In genomic region chr6:139323511-139324445, GRCh38 we compare ENCODE assay signal across 9 cellular contexts. TPM values are rescaled to one million over a fixed set of nuclear protein-coding genes. Genes with fewer than 3 reads are reported as not detected.
DNase-seq lines count a peak whose midpoint lies in the region; ATAC-seq and TF ChIP-seq lines count a peak whose summit lies in the region.
"Had no signal": no experiment of that assay in that cellular context is flagged by ENCODE, and none has a peak within 500 bp of the region (broad histone marks: within the 10 kb centered on the region; RNA-seq: fewer than 3 reads in every experiment).

No MANE protein-coding gene starts in this region.

- TF ChIP-seq CTCF in RWPE2 (IDR thresholded peaks at IDR 0.05; ENCODE audit: poor library complexity, severe bottlenecking) (no peak), uterus (IDR thresholded peaks at IDR 0.05) (no peak)

- no peaks in the 10 kb centered on the region for H3K27me3 ChIP-seq in RWPE2 (ENCODE audit: insufficient read depth, poor library complexity, severe bottlenecking)
- no peaks in the 10 kb centered on the region for H3K27me3 ChIP-seq in rectal smooth muscle tissue (ENCODE audit: control insufficient read depth, insufficient read depth, low read length)
- H3K27me3 ChIP-seq in uterus: no peaks in the 10 kb centered on the region

- H3K4me1 Mint-ChIP-seq in activated T-helper 17 cell treated with anti-CD3 and anti-CD28 coated beads, Interleukin-2, amount 50 U/mL, for 72 hours: peaks cover 28% of the 10 kb centered on the region

- H3K27me3 Mint-ChIP-seq in activated T-helper 17 cell treated with anti-CD3 and anti-CD28 coated beads, Interleukin-2, amount 50 U/mL, for 72 hours: no peaks in the 10 kb centered on the region

- H3K9me3 ChIP-seq in RWPE2 (ENCODE audit: severe bottlenecking) (no peaks in the 10 kb centered on the region), uterus (no peaks in the 10 kb centered on the region)

- H3K9ac ChIP-seq in rectal smooth muscle tissue (ENCODE audit: low read length): no peak overlapping the region

- H3K9me3 Mint-ChIP-seq in activated T-helper 17 cell treated with anti-CD3 and anti-CD28 coated beads, Interleukin-2, amount 50 U/mL, for 72 hours: peaks cover 11% of the 10 kb centered on the region

- peak overlapping the region; percentile 96 for H3K27ac Mint-ChIP-seq in activated T-helper 17 cell treated with anti-CD3 and anti-CD28 coated beads, Interleukin-2, amount 50 U/mL, for 72 hours

- H3K27ac ChIP-seq in RWPE2 (ENCODE audit: poor library complexity, severe bottlenecking) (no peak overlapping the region), rectal smooth muscle tissue (ENCODE audit: low read depth, low read length) (peak overlapping the region; percentile 14), uterus (peak overlapping the region in 1 of 2 donors; percentile 27)
- H3K27ac ChIP-seq: SK-N-MC had no signal

- H3K4me1 ChIP-seq in RWPE2 (ENCODE audit: insufficient read depth, poor library complexity, severe bottlenecking) (peaks cover 5% of the 10 kb centered on the region), rectal smooth muscle tissue (ENCODE audit: control insufficient read depth, insufficient read depth, low read length) (no peaks in the 10 kb centered on the region), uterus (no peaks in the 10 kb centered on the region)

- no peaks in the 10 kb centered on the region for H3K36me3 Mint-ChIP-seq in activated T-helper 17 cell treated with anti-CD3 and anti-CD28 coated beads, Interleukin-2, amount 50 U/mL, for 72 hours (ENCODE audit: low read depth)

- intact Hi-C loops in head of caudate nucleus (cut with DNase I): no loop called here
- intact Hi-C loops in uterus (cut with DNase I; ENCODE audit: low total_unique reads): no loop called here

- DNase-seq in GM04504 (ENCODE audit: low read depth) (peak; percentile 47), RWPE2 (ENCODE audit: low spot score) (no peak), head of caudate nucleus (peak in 30 of 42 donors; percentile 7 to 59 (median 20)), uterus (peak; percentile 52 to 67)

- TF ChIP-seq POLR2A in uterus (IDR thresholded peaks at IDR 0.05): no peak

- H3K4me3 ChIP-seq in RWPE2 (ENCODE audit: severe bottlenecking) (no peak overlapping the region), rectal smooth muscle tissue (ENCODE audit: low read length) (peak overlapping the region; percentile 50), uterus (no peak overlapping the region)
- H3K4me3 ChIP-seq: SK-N-MC had no signal

- ATAC-seq in HG02759 (IDR thresholded peaks at IDR 0.05; ENCODE audit: unreplicated experiment): peak; percentile 38
- ATAC-seq in RWPE2 (ENCODE audit: low read depth): peak; percentile 36; the same call in 1 of the 3 replicates
- peak; percentile 90 for ATAC-seq in activated T-helper 17 cell treated with anti-CD3 and anti-CD28 coated beads, Interleukin-2, amount 50 U/mL, for 72 hours (replicated peaks)
- ATAC-seq in HG02571 (IDR thresholded peaks at IDR 0.05; ENCODE audit: unreplicated experiment): no peak

- peak overlapping the region; percentile 77 for H3K4me3 Mint-ChIP-seq in activated T-helper 17 cell treated with anti-CD3 and anti-CD28 coated beads, Interleukin-2, amount 50 U/mL, for 72 hours

- H3K36me3 ChIP-seq in RWPE2 (ENCODE audit: low read depth) (no peaks in the 10 kb centered on the region), rectal smooth muscle tissue (ENCODE audit: control insufficient read depth, insufficient read depth, low read length) (no peaks in the 10 kb centered on the region), uterus (no peaks in the 10 kb centered on the region)

RNA-seq across cellular contexts. Expression of gene TXLNB, which starts 32.0 kb away (rescaled TPM):
- under 1 TPM; 0.24 to 0.37 TPM for total RNA-seq in activated T-helper 17 cell treated with anti-CD3 and anti-CD28 coated beads, Interleukin-2, amount 50 U/mL, for 72 hours
- total RNA-seq in uterus: 1 to 10 TPM in 3 of 4 donors, under 1 TPM in 1; 0.26 to 2.5 (median 1.9) TPM

RNA-seq across cellular contexts. Expression of gene CITED2, which starts 50.7 kb away (rescaled TPM):
- 10 to 100 TPM; 60.9 to 99.4 TPM for total RNA-seq in activated T-helper 17 cell treated with anti-CD3 and anti-CD28 coated beads, Interleukin-2, amount 50 U/mL, for 72 hours
- total RNA-seq in uterus: 100 to 1,000 TPM in 3 of 4 donors, 10 to 100 TPM in 1; 53.4 to 260 (median 159) TPM
